ENCODE assay signal across 21 cellular contexts in the genomic region with DNA sequence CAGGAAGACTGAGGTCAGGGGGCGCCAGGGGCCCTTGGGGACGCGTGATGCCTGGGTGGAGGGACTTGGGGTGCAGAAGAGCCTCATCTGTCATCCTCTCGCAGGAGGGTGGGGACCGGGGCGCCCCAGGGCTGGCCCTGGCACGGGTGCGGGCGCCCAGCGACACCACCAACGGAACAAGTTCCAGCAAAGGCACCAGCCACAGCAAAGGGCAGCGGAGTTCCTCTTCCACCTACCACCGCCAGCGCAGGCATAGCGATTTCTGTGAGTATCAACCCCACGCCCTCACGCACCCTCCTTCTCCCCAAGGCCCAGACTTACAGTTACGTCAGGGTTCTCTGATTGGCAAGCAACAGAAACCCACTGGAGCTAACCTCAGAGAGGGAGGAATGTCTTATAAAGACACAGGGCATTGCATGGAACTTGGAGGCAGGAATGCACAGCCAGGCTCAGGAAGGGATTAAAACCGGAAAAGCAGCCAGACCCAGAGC. TPM values are rescaled to one million over a fixed set of nuclear protein-coding genes. Genes with fewer than 3 reads are reported as not detected.
DNase-seq lines count a peak whose midpoint lies in the region; ATAC-seq, FAIRE-seq and TF ChIP-seq lines count a peak whose summit lies in the region.
"Had no signal": no experiment of that assay in that cellular context is flagged by ENCODE, and none has a peak within 500 bp of the region (broad histone marks: within the 10 kb centered on the region; RNA-seq: fewer than 3 reads in every experiment).

No MANE protein-coding gene starts in this region.

- no peak overlapping the region for H3K4me3 ChIP-seq in hepatocyte

- H3K79me2 ChIP-seq in hepatocyte, result no peaks in the 10 kb centered on the region

- ATAC-seq in stimulated activated memory B cell treated with anti-CD40 and anti-IgM and Interleukin-4, amounts not matched to agents 10 μg/mL and 1 μg/mL and 100 μg/mL, for 72 hours, result peak; percentile 45

- no peak for FAIRE-seq in GM19239 (lab: Jason Lieb, UNC)
- FAIRE-seq: astrocyte, endometrium, H54 had no signal

- H2AFZ ChIP-seq in hepatocyte, result no peak overlapping the region

- WGBS in hepatocyte (ENCODE audit: low lambda C conversion rate, missing lambda C conversion rate), result 86% methylated on average over 19 of the region's 19 CpGs

- no peak for TF ChIP-seq CTCF in hepatocyte (IDR thresholded peaks at IDR 0.05; ENCODE audit: poor library complexity)

- DNase-seq in NCI-H82 (lab: John Stamatoyannopoulos, UW) (peak; percentile 15), NCI-H82 treated with DMSO at 0.1 percent for 48 hours (lab: John Stamatoyannopoulos, UW; ENCODE audit: unreplicated experiment) (no peak), hepatocyte (ENCODE audit: low spot score) (peak; percentile 33), superior temporal gyrus (ENCODE audit: extremely low spot score) (no peak), GM19239 (ENCODE audit: insufficient read length, low spot score) (no peak)
- DNase-seq: activated naive CD4-positive, alpha-beta T cell; activated T-cell treated with anti-CD3 and anti-CD28 coated beads for 4 hours; BE2C; Calu3; hypothalamus; mesenchymal stem cell; NCI-H226; NK-92 treated with Interleukin-12 subunit alpha and Interleukin-12 subunit beta, amount 100 ng/mL, for 24 hours; stimulated activated CD8-positive, alpha-beta memory T cell treated with anti-CD3 and anti-CD28 coated beads, Interleukin-4, amount 100 ng/mL, for 48 hours had no signal

- H4K20me1 ChIP-seq in hepatocyte (ENCODE audit: insufficient read depth, poor library complexity, severe bottlenecking), result no peaks in the 10 kb centered on the region

- no peaks in the 10 kb centered on the region for H3K27me3 Mint-ChIP-seq in stimulated activated memory B cell treated with anti-CD40 and anti-IgM and Interleukin-4, amounts not matched to agents 10 μg/mL and 1 μg/mL and 100 μg/mL, for 72 hours

- no peaks in the 10 kb centered on the region for H3K36me3 ChIP-seq in hepatocyte (replicated peaks; ENCODE audit: insufficient read depth, low read depth)

- H3K4me1 Mint-ChIP-seq in stimulated activated memory B cell treated with anti-CD40 and anti-IgM and Interleukin-4, amounts not matched to agents 10 μg/mL and 1 μg/mL and 100 μg/mL, for 72 hours, result peaks cover 11% of the 10 kb centered on the region

- no peak overlapping the region for H3K4me3 Mint-ChIP-seq in stimulated activated memory B cell treated with anti-CD40 and anti-IgM and Interleukin-4, amounts not matched to agents 10 μg/mL and 1 μg/mL and 100 μg/mL, for 72 hours
- H3K4me3 Mint-ChIP-seq: nephron had no signal

- H3K9me3 Mint-ChIP-seq in stimulated activated memory B cell treated with anti-CD40 and anti-IgM and Interleukin-4, amounts not matched to agents 10 μg/mL and 1 μg/mL and 100 μg/mL, for 72 hours, result peaks cover 4% of the 10 kb centered on the region
- H3K9me3 Mint-ChIP-seq: nephron had no signal

- H3K27me3 ChIP-seq in hepatocyte, result no peaks in the 10 kb centered on the region
- H3K27me3 ChIP-seq: BE2C had no signal

- H3K9me3 ChIP-seq in hepatocyte (ENCODE audit: low read depth), result no peaks in the 10 kb centered on the region

- peaks cover 8% of the 10 kb centered on the region for H3K4me1 ChIP-seq in hepatocyte (ENCODE audit: insufficient read depth)

- H3K27ac ChIP-seq in hepatocyte, result no peak overlapping the region
- H3K27ac ChIP-seq: 22Rv1 had no signal

- peaks cover 82% of the 10 kb centered on the region for H3K36me3 Mint-ChIP-seq in stimulated activated memory B cell treated with anti-CD40 and anti-IgM and Interleukin-4, amounts not matched to agents 10 μg/mL and 1 μg/mL and 100 μg/mL, for 72 hours

- H3K4me2 ChIP-seq in hepatocyte, result no peak overlapping the region

- no peak overlapping the region for H3K27ac Mint-ChIP-seq in stimulated activated memory B cell treated with anti-CD40 and anti-IgM and Interleukin-4, amounts not matched to agents 10 μg/mL and 1 μg/mL and 100 μg/mL, for 72 hours
- H3K27ac Mint-ChIP-seq: nephron had no signal

- no peaks in the 10 kb centered on the region for H3K9me2 ChIP-seq in hepatocyte (replicated peaks; ENCODE audit: insufficient read depth)

RNA-seq across cellular contexts. Expression of gene MARK4, which starts 29.4 kb away (rescaled TPM):
- total RNA-seq in hepatocyte, result 9.5 and 23.0 TPM in 2 replicates
- 13.5 and 14.8 TPM in 2 replicates for polyA plus RNA-seq in hepatocyte

RNA-seq across cellular contexts. Expression of gene EXOC3L2, which starts 35.3 kb away (rescaled TPM):
- 0.08 and 1.3 TPM in 2 replicates for total RNA-seq in hepatocyte
- polyA plus RNA-seq in hepatocyte, result 0.13 TPM in 1 of 2 replicates, not detected in the other
- total RNA-seq: Calu3, kidney epithelial cell had no signal

RNA-seq across cellular contexts. Expression of gene CKM, which starts 42.2 kb away (rescaled TPM):
- total RNA-seq in hepatocyte, result 0.40 and 1.3 TPM in 2 replicates
- polyA plus RNA-seq in hepatocyte, result 0.39 and 1.0 TPM in 2 replicates
- total RNA-seq: astrocyte, Calu3, kidney epithelial cell had no signal

Comparison
In these comparisons a context has a peak if more than half of its experiments do, and no peak if none do; other contexts are left out.
1. DNase-seq: peak in NCI-H82 (single experiment) and hepatocyte (single experiment); none in NCI-H82 treated with DMSO at 0.1 percent for 48 hours (single experiment), superior temporal gyrus (single experiment) and GM19239 (single experiment).